In genomic region chr11:45806937-45807791, GRCh38 we compare ENCODE assay signal across 10 cellular contexts. TPM values are rescaled to one million over a fixed set of nuclear protein-coding genes. Genes with fewer than 3 reads are reported as not detected.
DNase-seq lines count a peak whose midpoint lies in the region; ATAC-seq, FAIRE-seq and TF ChIP-seq lines count a peak whose summit lies in the region.
"Had no signal": no experiment of that assay in that cellular context is flagged by ENCODE, and none has a peak within 500 bp of the region (broad histone marks: within the 10 kb centered on the region; RNA-seq: fewer than 3 reads in every experiment).

No MANE protein-coding gene starts in this region.

- H3K27ac Mint-ChIP-seq in activated T-helper 1 cell treated with anti-CD3 and anti-CD28 coated beads, Interleukin-12 subunit alpha, Interleukin-12 subunit beta, Interleukin-2, Interleukin-4 antibody, amounts not matched to agents 30 ng/mL and 10 ng/mL and 1 ng/mL, durations not matched to agents 14 hours and 24 hours and 36 hours, result no peak overlapping the region

- no peaks in the 10 kb centered on the region for H3F3A ChIP-seq in GM23248 (ENCODE audit: insufficient read depth)

- no peaks in the 10 kb centered on the region for H3K9me3 Mint-ChIP-seq in activated T-helper 1 cell treated with anti-CD3 and anti-CD28 coated beads, Interleukin-12 subunit alpha, Interleukin-12 subunit beta, Interleukin-2, Interleukin-4 antibody, amounts not matched to agents 30 ng/mL and 10 ng/mL and 1 ng/mL, durations not matched to agents 14 hours and 24 hours and 36 hours

- TF ChIP-seq EP300 in A549 (IDR thresholded peaks at IDR 0.05), result no peak

- no peak for DNase-seq in A549 (ENCODE audit: low read depth in 1 of 2, low spot score in 1 of 2)
- DNase-seq in GM23248, result no peak
- no peak for DNase-seq in activated T-helper 1 cell treated with anti-CD3 and anti-CD28 coated beads, Interleukin-12 subunit alpha, Interleukin-12 subunit beta, Interleukin-2, Interleukin-4 antibody, amounts not matched to agents 30 ng/mL and 10 ng/mL and 1 ng/mL, durations not matched to agents 14 hours and 24 hours and 36 hours (ENCODE audit: low spot score)
- no peak for DNase-seq in DMS53 treated with DMSO at 0.1 percent for 48 hours (lab: John Stamatoyannopoulos, UW; ENCODE audit: unreplicated experiment)
- DNase-seq: effector memory CD4-positive, alpha-beta T cell; T1000 had no signal

- no peak for ATAC-seq in A549
- no peak for ATAC-seq in HG03521 (IDR thresholded peaks at IDR 0.05; ENCODE audit: unreplicated experiment)
- ATAC-seq in HG02870 (IDR thresholded peaks at IDR 0.05; ENCODE audit: unreplicated experiment), result no peak
- no peak for ATAC-seq in HG03342 (IDR thresholded peaks at IDR 0.05; ENCODE audit: unreplicated experiment)

- H3K9ac ChIP-seq in GM23248 (peak overlapping the region; percentile 99), liver (ENCODE audit: low read depth in 1 of 2, low read length in 2 of 2) (peak overlapping the region; percentile 8 to 30)

- POLR2A ChIA-PET in A549 (lab: Yijun Ruan, JAX), result no interaction called here

- peaks cover 41% of the 10 kb centered on the region for H3K79me2 ChIP-seq in GM23248 (ENCODE audit: insufficient read depth)

- FAIRE-seq in A549 (lab: Jason Lieb, UNC), result no peak

- H3K27ac ChIP-seq in A549, result no peak overlapping the region
- no peak overlapping the region for H3K27ac ChIP-seq in GM23248
- no peak overlapping the region for H3K27ac ChIP-seq in liver (ENCODE audit: low read depth in 1 of 2, low read length in 2 of 2)

- H3K4me2 ChIP-seq in A549 (peak overlapping the region; percentile 93), GM23248 (ENCODE audit: unreplicated experiment) (peak overlapping the region; percentile 99)

- H3K36me3 Mint-ChIP-seq in activated T-helper 1 cell treated with anti-CD3 and anti-CD28 coated beads, Interleukin-12 subunit alpha, Interleukin-12 subunit beta, Interleukin-2, Interleukin-4 antibody, amounts not matched to agents 30 ng/mL and 10 ng/mL and 1 ng/mL, durations not matched to agents 14 hours and 24 hours and 36 hours (ENCODE audit: low read depth), result peaks cover 12% of the 10 kb centered on the region

- no peaks in the 10 kb centered on the region for H4K20me1 ChIP-seq in GM23248 (ENCODE audit: insufficient read depth)

- CTCF ChIA-PET in A549 (lab: Yijun Ruan, JAX), result interaction anchor here (1.0 to 3.1 kb wide), 2 partner anchors 35 to 72 kb away, joined by 3 to 13 read pairs; no protein-coding TSS in a partner anchor

- no peaks in the 10 kb centered on the region for H3K27me3 Mint-ChIP-seq in activated T-helper 1 cell treated with anti-CD3 and anti-CD28 coated beads, Interleukin-12 subunit alpha, Interleukin-12 subunit beta, Interleukin-2, Interleukin-4 antibody, amounts not matched to agents 30 ng/mL and 10 ng/mL and 1 ng/mL, durations not matched to agents 14 hours and 24 hours and 36 hours (ENCODE audit: insufficient read depth)

- no peaks in the 10 kb centered on the region for H3K36me3 ChIP-seq in GM23248 (ENCODE audit: low read depth)
- H3K36me3 ChIP-seq in liver (ENCODE audit: control insufficient read depth in 4 of 4, insufficient read depth in 3 of 4, low read depth in 1 of 4, low read length in 3 of 4), result peaks cover 10 to 37% (median 19%) of the 10 kb centered on the region in 4 donors

- TF ChIP-seq RAD21 in A549 (conservative IDR thresholded peaks at IDR 0.05 in 1 of 2, IDR thresholded peaks at IDR 0.05 in 1 of 2) (no peak), liver (IDR thresholded peaks at IDR 0.05) (no peak)

- no peak for TF ChIP-seq POLR2A in A549 (IDR thresholded peaks at IDR 0.05; ENCODE audit: low read length)

- peak overlapping the region; percentile 97 for H3K4me3 Mint-ChIP-seq in activated T-helper 1 cell treated with anti-CD3 and anti-CD28 coated beads, Interleukin-12 subunit alpha, Interleukin-12 subunit beta, Interleukin-2, Interleukin-4 antibody, amounts not matched to agents 30 ng/mL and 10 ng/mL and 1 ng/mL, durations not matched to agents 14 hours and 24 hours and 36 hours

- peaks cover 23% of the 10 kb centered on the region for H3K4me1 ChIP-seq in A549
- peaks cover 23% of the 10 kb centered on the region for H3K4me1 ChIP-seq in GM23248 (ENCODE audit: insufficient read depth)
- peaks cover 12 to 44% (median 29%) of the 10 kb centered on the region in 4 donors for H3K4me1 ChIP-seq in liver (ENCODE audit: control insufficient read depth in 4 of 4, insufficient read depth in 4 of 4, low read length in 3 of 4)

- TF ChIP-seq CTCF in A549 (IDR thresholded peaks at IDR 0.05) (no peak), liver (IDR thresholded peaks at IDR 0.05; ENCODE audit: low read depth, low read length, missing input control) (no peak)

- 80% methylated on average over 7 of the region's 7 CpGs for WGBS in A549 (ENCODE audit: missing lambda C conversion rate)
- WGBS in GM23248 (ENCODE audit: low coverage in 1 of 2, low lambda C conversion rate in 2 of 2, missing lambda C conversion rate in 2 of 2), 2 experiments, result 44 to 48% methylated on average over 7 of the region's 7 CpGs
- WGBS in liver, result 82% methylated on average over 7 of the region's 7 CpGs

- H3K27me3 ChIP-seq in GM23248 (replicated peaks; ENCODE audit: insufficient read depth) (no peaks in the 10 kb centered on the region), liver (ENCODE audit: control insufficient read depth in 4 of 4, insufficient read depth in 4 of 4, low read length in 3 of 4) (no peaks in the 10 kb centered on the region)

- H3K9me2 ChIP-seq in GM23248 (ENCODE audit: insufficient read depth), result no peaks in the 10 kb centered on the region

- in situ Hi-C loops in GM23248 (cut with MboI), result no loop called here

- no peaks in the 10 kb centered on the region for H3K9me3 ChIP-seq in A549
- H3K9me3 ChIP-seq in GM23248 (ENCODE audit: low read depth), result no peaks in the 10 kb centered on the region
- no peaks in the 10 kb centered on the region for H3K9me3 ChIP-seq in liver (ENCODE audit: control insufficient read depth in 4 of 4, low read length in 3 of 4)

- H3K4me3 ChIP-seq in A549, result no peak overlapping the region
- peak overlapping the region; percentile 94 for H3K4me3 ChIP-seq in GM23248
- peak overlapping the region; percentile 55 to 97 (median 88) for H3K4me3 ChIP-seq in liver (ENCODE audit: low read depth in 1 of 3, low read length in 3 of 3)

- H2AFZ ChIP-seq in GM23248, result no peak overlapping the region

- intact Hi-C loops in activated T-helper 1 cell treated with anti-CD3 and anti-CD28 coated beads, Interleukin-12 subunit alpha, Interleukin-12 subunit beta, Interleukin-2, Interleukin-4 antibody, amounts not matched to agents 30 ng/mL and 10 ng/mL and 1 ng/mL, durations not matched to agents 14 hours and 24 hours and 36 hours (cut with micrococcal nuclease), result loop anchor here (10.0 kb wide), 1 partner anchor 318 kb away; the partner anchor contains the start of gene PHF21A

- H3K4me1 Mint-ChIP-seq in activated T-helper 1 cell treated with anti-CD3 and anti-CD28 coated beads, Interleukin-12 subunit alpha, Interleukin-12 subunit beta, Interleukin-2, Interleukin-4 antibody, amounts not matched to agents 30 ng/mL and 10 ng/mL and 1 ng/mL, durations not matched to agents 14 hours and 24 hours and 36 hours (ENCODE audit: low read depth), result peaks cover 43% of the 10 kb centered on the region

TF ChIP-seq in A549, 52 proteins besides CTCF, POLR2A, EP300 and RAD21 (continues in another document):
- TF ChIP-seq CHD2 (IDR thresholded peaks at IDR 0.05; ENCODE audit: low read length, partially characterized antibody), result no peak
- TF ChIP-seq RCOR1 (IDR thresholded peaks at IDR 0.05; ENCODE audit: low read depth, low read length), result no peak
- no peak for TF ChIP-seq FOSB (CRISPR knock-in tag; IDR thresholded peaks at IDR 0.05)
- no peak for TF ChIP-seq TFCP2L1 (CRISPR knock-in tag; IDR thresholded peaks at IDR 0.05)
- no peak for TF ChIP-seq MYC (IDR thresholded peaks at IDR 0.05; ENCODE audit: borderline replicate concordance, low read length)

TF ChIP-seq in liver, 16 proteins besides CTCF, POLR2A, EP300 and RAD21 (continues in another document):
- no peak for TF ChIP-seq FOXA1 (IDR thresholded peaks at IDR 0.05)
- TF ChIP-seq YY1 (IDR thresholded peaks at IDR 0.05), result no peak
- TF ChIP-seq HNF4G (IDR thresholded peaks at IDR 0.05), result no peak
- TF ChIP-seq HNF4A (conservative IDR thresholded peaks at IDR 0.05), result no peak

RNA-seq across cellular contexts. Expression of gene SLC35C1, which starts 2.2 kb away (rescaled TPM):
- polyA plus RNA-seq in A549 (2011; rRNA removed) (3.3 and 7.8 TPM in 2 replicates), A549 (2017; fragmentation: RNase III; extraction: RNeasy Plus Mini Kit Qiagen cat#74134 plus additional on column Dnase treatment) (13.0 to 14.5 TPM (median 14.0 TPM) in 3 replicates), GM23248 (2016; fragmentation: Nextera tagmentation; extraction: Ambion mirVana) (17.8 and 18.3 TPM in 2 replicates), liver (10 to 100 TPM; 55.8 to 82.0 TPM)
- 7.7 and 14.0 TPM in 2 replicates for polyA plus RNA-seq in A549 (2012; cell fraction: cytosol; rRNA removed)
- polyA plus RNA-seq in A549 (2012; cell fraction: nucleus; rRNA removed), result 14.0 and 16.6 TPM in 2 replicates
- 9.4 and 13.7 TPM in 2 replicates for polyA minus RNA-seq in A549 (2011; rRNA and poly(A)+ RNA removed)
- total RNA-seq in GM23248 (2014; rRNA removed; shearing (Covaris generic)), result 12.5 and 15.9 TPM in 2 replicates
- 16.3 and 18.2 TPM in 2 replicates for total RNA-seq in activated T-helper 1 cell treated with anti-CD3 and anti-CD28 coated beads, Interleukin-12 subunit alpha, Interleukin-12 subunit beta, Interleukin-2, Interleukin-4 antibody, amounts not matched to agents 30 ng/mL and 10 ng/mL and 1 ng/mL, durations not matched to agents 14 hours and 24 hours and 36 hours
- total RNA-seq in liver, result 10 to 100 TPM in 1 of 2 donors, 1 to 10 TPM in 1; 2.5 to 36.5 TPM

RNA-seq across cellular contexts. Expression of gene CRY2, which starts 40.1 kb away (rescaled TPM):
- polyA plus RNA-seq in A549 (2011; rRNA removed), result 4.1 and 4.9 TPM in 2 replicates
- polyA plus RNA-seq in A549 (2012; cell fraction: cytosol; rRNA removed), result 2.3 and 3.2 TPM in 2 replicates
- polyA plus RNA-seq in A549 (2012; cell fraction: nucleus; rRNA removed), result 10.4 and 10.6 TPM in 2 replicates
- 2.9 to 4.0 TPM (median 3.2 TPM) in 3 replicates for polyA plus RNA-seq in A549 (2017; fragmentation: RNase III; extraction: RNeasy Plus Mini Kit Qiagen cat#74134 plus additional on column Dnase treatment)
- 12.8 and 13.8 TPM in 2 replicates for polyA minus RNA-seq in A549 (2011; rRNA and poly(A)+ RNA removed)
- total RNA-seq in GM23248 (2014; rRNA removed; shearing (Covaris generic)), result 10.3 and 10.7 TPM in 2 replicates
- polyA plus RNA-seq in GM23248 (2016; fragmentation: Nextera tagmentation; extraction: Ambion mirVana), result 7.6 and 8.3 TPM in 2 replicates
- 19.4 and 23.7 TPM in 2 replicates for total RNA-seq in activated T-helper 1 cell treated with anti-CD3 and anti-CD28 coated beads, Interleukin-12 subunit alpha, Interleukin-12 subunit beta, Interleukin-2, Interleukin-4 antibody, amounts not matched to agents 30 ng/mL and 10 ng/mL and 1 ng/mL, durations not matched to agents 14 hours and 24 hours and 36 hours
- total RNA-seq in liver, result 10 to 100 TPM; 16.7 to 72.9 TPM
- 10 to 100 TPM; 18.2 to 47.9 TPM for polyA plus RNA-seq in liver
